15 cellular contexts compared by ENCODE assay signal in the genomic region with DNA sequence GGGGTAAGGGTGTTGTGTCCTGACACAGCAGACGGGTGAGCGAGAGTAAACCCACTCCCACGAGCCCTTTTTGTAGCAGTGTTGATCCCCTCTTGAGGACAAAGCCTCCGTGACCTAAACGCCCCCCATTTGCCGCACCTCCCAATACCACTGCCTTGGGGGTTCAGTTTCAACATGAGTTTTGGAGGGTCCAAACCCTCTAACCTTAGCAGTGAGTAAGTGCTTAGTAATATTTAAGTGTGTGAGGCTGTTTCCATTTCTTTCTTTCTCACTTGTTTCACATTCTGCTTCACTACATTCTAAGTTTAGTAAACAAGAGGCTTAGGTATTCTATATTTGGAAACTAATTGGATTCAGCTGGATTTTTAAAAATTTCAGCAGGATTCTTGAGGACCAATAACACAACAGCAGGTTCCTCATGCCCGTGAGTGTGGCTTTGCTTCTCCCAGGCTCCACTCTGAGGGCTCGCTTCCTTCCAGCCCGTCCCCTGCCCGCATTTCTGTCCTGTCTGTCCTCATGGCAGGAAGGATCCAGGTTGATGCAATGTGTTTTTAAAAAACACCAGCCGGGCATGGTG.
"Had no signal": no experiment of that assay in that cellular context is flagged by ENCODE, and none has a peak within 500 bp of the region (broad histone marks: within the 10 kb centered on the region; RNA-seq: fewer than 3 reads in every experiment).

No MANE protein-coding gene starts in this region.

- H3K4me3 ChIP-seq: mucosa of descending colon, psoas muscle, stomach, thoracic aorta had no signal

- H3K27ac Mint-ChIP-seq: activated T-helper 2 cell treated with anti-CD3 and anti-CD28 coated beads, Interferon-gamma antibody, Interleukin-2, Interleukin-4, amounts not matched to agents 10 μg/mL and 5 μg/mL and 100 μg/mL, durations not matched to agents 14 hours and 24 hours and 36 hours; natural killer cell had no signal

- H3K4me3 Mint-ChIP-seq: natural killer cell had no signal

- H3K27ac ChIP-seq: brain microvascular endothelial cell, foreskin keratinocyte, psoas muscle, thoracic aorta had no signal

- H3K9me3 ChIP-seq: mucosa of descending colon, psoas muscle, stomach, thoracic aorta had no signal

- H3K36me3 Mint-ChIP-seq: natural killer cell had no signal

- H3K27me3 ChIP-seq: brain microvascular endothelial cell, foreskin keratinocyte, stomach had no signal

- H3K9me3 Mint-ChIP-seq: activated T-helper 2 cell treated with anti-CD3 and anti-CD28 coated beads, Interferon-gamma antibody, Interleukin-2, Interleukin-4, amounts not matched to agents 10 μg/mL and 5 μg/mL and 100 μg/mL, durations not matched to agents 14 hours and 24 hours and 36 hours; natural killer cell had no signal

- DNase-seq: activated CD4-positive, alpha-beta T cell treated with anti-CD3 and anti-CD28 coated beads, Interleukin-2, amount 50 U/mL, for 48 hours; activated naive CD4-positive, alpha-beta T cell treated with anti-CD3 and anti-CD28 coated beads, Interleukin-2, amount 50 U/mL, for 16 hours; brain microvascular endothelial cell; dermis blood vessel endothelial cell; foreskin keratinocyte; mammary epithelial cell; mucosa of descending colon; natural killer cell; nucleus accumbens; psoas muscle; stomach had no signal

- ATAC-seq: activated CD4-positive, CD25-positive, alpha-beta regulatory T cell treated with anti-CD3 and anti-CD28 coated beads, Interleukin-2, amount 50 U/mL, for 24 hours; foreskin keratinocyte; mucosa of descending colon; natural killer cell; psoas muscle; sciatic nerve had no signal
